ENCODE assay signal across 16 cellular contexts in genomic region chrX:44937606-44938005, GRCh38.
A peak's percentile ranks its signal among the peaks of the same experiment; 100 is the strongest.
DNase-seq lines count a peak whose midpoint lies in the region; ATAC-seq lines count a peak whose summit lies in the region.
"Had no signal": no experiment of that assay in that cellular context is flagged by ENCODE, and none has a peak within 500 bp of the region (broad histone marks: within the 10 kb centered on the region; RNA-seq: fewer than 3 reads in every experiment).

No MANE protein-coding gene starts in this region.

- H2AK5ac ChIP-seq in mesenchymal stem cell (ENCODE audit: low read length, severe bottlenecking): no peak overlapping the region

- 92% methylated on average over 1 of the region's 2 CpGs for WGBS in mesenchymal stem cell

- H3K36me3 ChIP-seq in mesenchymal stem cell (ENCODE audit: control insufficient read depth in 1 of 2, insufficient read depth in 2 of 2, low read depth in 1 of 2, low read length in 2 of 2): no peaks in the 10 kb centered on the region
- H3K36me3 ChIP-seq: BE2C, suprapubic skin had no signal

- H3K9me3 ChIP-seq in mesenchymal stem cell (ENCODE audit: control insufficient read depth, low read length): no peaks in the 10 kb centered on the region
- H3K9me3 ChIP-seq: BE2C, suprapubic skin had no signal

- H3K4me2 ChIP-seq in mesenchymal stem cell (ENCODE audit: low read length, poor library complexity, severe bottlenecking): no peak overlapping the region

- ATAC-seq in GM19463 (IDR thresholded peaks at IDR 0.05; ENCODE audit: unreplicated experiment) (peak; percentile 81), HG03432 (IDR thresholded peaks at IDR 0.05; ENCODE audit: unreplicated experiment) (peak; percentile 52)

- no peaks in the 10 kb centered on the region for H3K79me1 ChIP-seq in mesenchymal stem cell (replicated peaks; ENCODE audit: low read length, poor library complexity, severe bottlenecking)

- peak overlapping the region; percentile 35 for H3K27ac ChIP-seq in mesenchymal stem cell (ENCODE audit: low read length, poor library complexity, severe bottlenecking)
- H3K27ac ChIP-seq: SK-N-MC, suprapubic skin had no signal

- no peak overlapping the region for H3K14ac ChIP-seq in mesenchymal stem cell (ENCODE audit: low read length in 2 of 2)

- peaks cover 3% of the 10 kb centered on the region for H3K4me1 ChIP-seq in mesenchymal stem cell (ENCODE audit: control insufficient read depth, insufficient read depth, low read depth, low read length)
- H3K4me1 ChIP-seq: BE2C, suprapubic skin had no signal

- H2BK12ac ChIP-seq in mesenchymal stem cell (ENCODE audit: low read length in 2 of 2): no peak overlapping the region

- H4K8ac ChIP-seq in mesenchymal stem cell (ENCODE audit: low read length): no peak overlapping the region

- H3K23ac ChIP-seq in mesenchymal stem cell (ENCODE audit: low read length in 2 of 2): no peak overlapping the region

- no peak overlapping the region for H3K4ac ChIP-seq in mesenchymal stem cell (ENCODE audit: low read depth in 1 of 2, low read length in 2 of 2)

- no peak overlapping the region for H4K91ac ChIP-seq in mesenchymal stem cell (ENCODE audit: low read length)

- H3K27me3 ChIP-seq in mesenchymal stem cell (ENCODE audit: control insufficient read depth in 1 of 2, insufficient read depth in 1 of 2, low read length in 2 of 2): no peaks in the 10 kb centered on the region
- H3K27me3 ChIP-seq: BE2C, suprapubic skin had no signal

- peak; percentile 16 for DNase-seq in COLO829 (ENCODE audit: low spot score)
- no peak for DNase-seq in mesenchymal stem cell
- no peak for DNase-seq in ecto neural progenitor cell (ENCODE audit: low spot score)
- DNase-seq in NCI-H1436 (lab: John Stamatoyannopoulos, UW): no peak
- no peak for DNase-seq in HuH-7 (ENCODE audit: low spot score)
- no peak for DNase-seq in activated CD4-positive, CD25-positive, alpha-beta regulatory T cell (lab: John Stamatoyannopoulos, UW)
- DNase-seq: activated CD4-positive, alpha-beta T cell treated with anti-CD3 and anti-CD28 coated beads for 1 hour; activated T-cell treated with anti-CD3 and anti-CD28 coated beads, Interleukin-2, amount 50 U/mL, for 1 hour; aorta; BE2C; H9; NCI-H2081 had no signal

- H2AFZ ChIP-seq in mesenchymal stem cell (ENCODE audit: low read depth, low read length): no peak overlapping the region

- H2BK5ac ChIP-seq in mesenchymal stem cell (ENCODE audit: low read depth, low read length, poor library complexity, severe bottlenecking): no peak overlapping the region

- no peak overlapping the region for H3K18ac ChIP-seq in mesenchymal stem cell (ENCODE audit: low read depth in 1 of 2, low read length in 2 of 2)

- no peak overlapping the region for H3K4me3 ChIP-seq in mesenchymal stem cell (ENCODE audit: insufficient read depth in 1 of 2, low read depth in 1 of 2, low read length in 2 of 2)
- H3K4me3 ChIP-seq: SK-N-MC, suprapubic skin had no signal

- H3K9ac ChIP-seq in mesenchymal stem cell (ENCODE audit: low read length): no peak overlapping the region

- no peak overlapping the region for H2BK15ac ChIP-seq in mesenchymal stem cell (ENCODE audit: low read depth, poor library complexity, severe bottlenecking)

- no peak overlapping the region for H2BK120ac ChIP-seq in mesenchymal stem cell (ENCODE audit: low read depth, low read length)
